Comparison of ENCODE assay signal across 1 cellular context in genomic region chr2:85390941-85391669, GRCh38.
TF ChIP-seq lines count a peak whose summit lies in the region.

No MANE protein-coding gene starts in this region.

TF ChIP-seq in HepG2, 621 proteins besides CTCF, POLR2A, EP300 and RAD21 (continues in another document):
- TF ChIP-seq ZBED4 (CRISPR knock-in tag; IDR thresholded peaks at IDR 0.05; ENCODE audit: borderline replicate concordance) (no peak), ZNF136 (CRISPR knock-in tag; IDR thresholded peaks at IDR 0.05; ENCODE audit: low read depth) (0 out of 2 replicates have a peak, but pooled peaks have one; percentile 50), NCOR1 (IDR thresholded peaks at IDR 0.05; ENCODE audit: borderline replicate concordance, low read length) (no peak), SMARCC2 (IDR thresholded peaks at IDR 0.05) (no peak), ZKSCAN8 (CRISPR knock-in tag; IDR thresholded peaks at IDR 0.05; ENCODE audit: borderline replicate concordance) (no peak), NR2F6 (IDR thresholded peaks at IDR 0.05) (no peak), NR2F6 (CRISPR knock-in tag; IDR thresholded peaks at IDR 0.05) (0 out of 2 replicates have a peak, but pooled peaks have one; percentile 24), FOXO4 (CRISPR knock-in tag; conservative IDR thresholded peaks at IDR 0.05) (no peak), RXRB (CRISPR knock-in tag; IDR thresholded peaks at IDR 0.05; ENCODE audit: borderline replicate concordance) (peak; percentile 46; the same call in 1 of the 2 replicates), ZNF709 (CRISPR knock-in tag; IDR thresholded peaks at IDR 0.05) (no peak), CREB1 (IDR thresholded peaks at IDR 0.05) (no peak), CREB1 (CRISPR knock-in tag; IDR thresholded peaks at IDR 0.05) (no peak), BCL3 (CRISPR knock-in tag; IDR thresholded peaks at IDR 0.05) (no peak), ZNF350 (CRISPR knock-in tag; IDR thresholded peaks at IDR 0.05; ENCODE audit: borderline replicate concordance, low read depth) (no peak; the same call in 1 of the 2 replicates), ZNF18 (CRISPR knock-in tag; IDR thresholded peaks at IDR 0.05; ENCODE audit: insufficient replicate concordance) (no peak), YY1 (IDR thresholded peaks at IDR 0.05; ENCODE audit: insufficient read depth, insufficient replicate concordance, low read depth, low read length) (peak; percentile 45), E2F2 (CRISPR knock-in tag; IDR thresholded peaks at IDR 0.05; ENCODE audit: borderline replicate concordance) (no peak), ZNF260 (CRISPR knock-in tag; IDR thresholded peaks at IDR 0.05; ENCODE audit: borderline replicate concordance, low read depth) (no peak), KDM5A (IDR thresholded peaks at IDR 0.05; ENCODE audit: borderline replicate concordance, low read length) (no peak), ZNF317 (CRISPR knock-in tag; IDR thresholded peaks at IDR 0.05) (no peak), NCOA5 (CRISPR knock-in tag; IDR thresholded peaks at IDR 0.05) (no peak), ZNF414 (CRISPR knock-in tag; IDR thresholded peaks at IDR 0.05) (peak; percentile 44; the same call in 1 of the 2 replicates), ZBTB43 (CRISPR knock-in tag; conservative IDR thresholded peaks at IDR 0.05) (no peak), TFAP4 (IDR thresholded peaks at IDR 0.05; ENCODE audit: borderline replicate concordance, low read depth) (no peak), REST (IDR thresholded peaks at IDR 0.05; ENCODE audit: borderline replicate concordance in 1 of 2, low read depth in 1 of 2, low read length in 2 of 2) (no peak), RXRA (CRISPR knock-in tag; IDR thresholded peaks at IDR 0.05) (peak; percentile 26; the same call in 1 of the 2 replicates), SNAPC4 (CRISPR knock-in tag; IDR thresholded peaks at IDR 0.05) (no peak), AHR (CRISPR knock-in tag; IDR thresholded peaks at IDR 0.05) (peak; percentile 71; the same call in 1 of the 2 replicates), ETV6 (CRISPR knock-in tag; conservative IDR thresholded peaks at IDR 0.05) (no peak), ZNF766 (CRISPR knock-in tag; IDR thresholded peaks at IDR 0.05; ENCODE audit: borderline replicate concordance) (no peak), ZBTB7A (CRISPR knock-in tag; IDR thresholded peaks at IDR 0.05) (no peak), KMT2B (CRISPR knock-in tag; IDR thresholded peaks at IDR 0.05) (no peak), MAFK (conservative IDR thresholded peaks at IDR 0.05 in 1 of 2, IDR thresholded peaks at IDR 0.05 in 1 of 2; ENCODE audit: low read length in 2 of 2) (no peak), MED1 (CRISPR knock-in tag; IDR thresholded peaks at IDR 0.05) (0 out of 2 replicates have a peak, but pooled peaks have one; percentile 38), ZNF44 (CRISPR knock-in tag; IDR thresholded peaks at IDR 0.05) (no peak), GATAD2A (CRISPR knock-in tag; IDR thresholded peaks at IDR 0.05) (peak; percentile 50; the same call in 1 of the 2 replicates)
